In the genomic region with DNA sequence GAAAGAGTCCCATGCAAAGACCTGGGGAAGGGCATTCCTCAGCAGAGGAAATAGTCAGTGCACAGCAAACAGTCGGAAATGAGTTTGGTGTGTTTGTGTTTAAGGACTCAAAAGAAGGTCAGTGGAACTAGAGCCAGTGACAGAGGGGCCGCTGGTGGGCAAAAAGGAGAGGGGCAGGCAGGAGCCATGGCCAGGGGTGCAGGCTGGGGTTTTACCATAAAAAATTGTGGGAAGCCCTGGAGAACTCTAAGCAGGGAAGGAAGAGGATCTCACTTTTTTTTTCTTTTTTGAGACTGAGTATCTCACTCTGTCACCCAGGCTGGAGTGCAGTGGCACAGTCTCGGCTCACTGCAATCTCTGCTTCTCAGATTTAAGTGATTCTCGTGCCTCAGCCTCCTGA, we compare ENCODE assay signal across 17 cellular contexts. TPM values are rescaled to one million over a fixed set of nuclear protein-coding genes. Genes with fewer than 3 reads are reported as not detected.
A peak's percentile ranks its signal among the peaks of the same experiment; 100 is the strongest.
DNase-seq lines count a peak whose midpoint lies in the region; ATAC-seq and TF ChIP-seq lines count a peak whose summit lies in the region.
"Had no signal": no experiment of that assay in that cellular context is flagged by ENCODE, and none has a peak within 500 bp of the region (broad histone marks: within the 10 kb centered on the region; RNA-seq: fewer than 3 reads in every experiment).

No MANE protein-coding gene starts in this region.

- no peak overlapping the region for H3K4me3 Mint-ChIP-seq in dendritic cell treated with granulocyte-macrophage colony-stimulating factor and Interleukin-4, amounts not matched to agents 40 ng/mL and 50 ng/mL, for 4 days
- H3K4me3 Mint-ChIP-seq in stimulated activated naive B cell treated with anti-CD40 and anti-IgM and Interleukin-4, amounts not matched to agents 10 μg/mL and 1 μg/mL and 100 μg/mL, for 72 hours = no peak overlapping the region

- H3K27ac ChIP-seq in HEK293 (ENCODE audit: extremely low read depth, low read depth, low read length) (no peak overlapping the region), psoas muscle (peak overlapping the region; percentile 77), thoracic aorta (peak overlapping the region; percentile 53 to 61)

- no peaks in the 10 kb centered on the region for H3K36me3 Mint-ChIP-seq in dendritic cell treated with granulocyte-macrophage colony-stimulating factor and Interleukin-4, amounts not matched to agents 40 ng/mL and 50 ng/mL, for 4 days (ENCODE audit: low read depth)
- H3K36me3 Mint-ChIP-seq in stimulated activated naive B cell treated with anti-CD40 and anti-IgM and Interleukin-4, amounts not matched to agents 10 μg/mL and 1 μg/mL and 100 μg/mL, for 72 hours = no peaks in the 10 kb centered on the region

- intact Hi-C loops in dendritic cell treated with granulocyte-macrophage colony-stimulating factor and Interleukin-4, amounts not matched to agents 40 ng/mL and 50 ng/mL, for 4 days (cut with micrococcal nuclease) = no loop called here
- intact Hi-C loops in psoas muscle (cut with DNase I) = no loop called here

- H3K4me1 Mint-ChIP-seq in dendritic cell treated with granulocyte-macrophage colony-stimulating factor and Interleukin-4, amounts not matched to agents 40 ng/mL and 50 ng/mL, for 4 days (ENCODE audit: low read depth) = peaks cover 46% of the 10 kb centered on the region
- peaks cover 7 to 17% of the 10 kb centered on the region in 2 donors for H3K4me1 Mint-ChIP-seq in stimulated activated naive B cell treated with anti-CD40 and anti-IgM and Interleukin-4, amounts not matched to agents 10 μg/mL and 1 μg/mL and 100 μg/mL, for 72 hours

- ATAC-seq in psoas muscle = no peak
- ATAC-seq in thoracic aorta (ENCODE audit: insufficient number of reproducible peaks, low FRiP score, low read depth) = no peak
- no peak for ATAC-seq in stimulated activated naive B cell treated with anti-CD40 and anti-IgM and Interleukin-4, amounts not matched to agents 10 μg/mL and 1 μg/mL and 100 μg/mL, for 72 hours (replicated peaks)
- ATAC-seq in HG02623 (IDR thresholded peaks at IDR 0.05; ENCODE audit: unreplicated experiment) = no peak

- H3K9me3 ChIP-seq in HEK293 (ENCODE audit: control insufficient read depth, insufficient read depth, low read depth, low read length) = no peaks in the 10 kb centered on the region
- H3K9me3 ChIP-seq in psoas muscle = no peaks in the 10 kb centered on the region
- no peaks in the 10 kb centered on the region for H3K9me3 ChIP-seq in thoracic aorta
- H3K9me3 ChIP-seq: BE2C, HAP-1 had no signal

- H3K4me1 ChIP-seq in HEK293 (ENCODE audit: control insufficient read depth, insufficient read depth, low read length) (no peaks in the 10 kb centered on the region), psoas muscle (peaks cover 46% of the 10 kb centered on the region), thoracic aorta (ENCODE audit: control insufficient read depth in 1 of 2, low read depth in 2 of 2) (peaks cover 11 to 35% of the 10 kb centered on the region in 2 donors)

- WGBS in psoas muscle, 3 donors = 44 to 72% (median 48%) methylated on average over 4 of the region's 4 CpGs

- CTCF ChIA-PET in HEK293 (lab: Yijun Ruan, JAX) = no interaction called here

- peak overlapping the region; percentile 79 for H3K27ac Mint-ChIP-seq in dendritic cell treated with granulocyte-macrophage colony-stimulating factor and Interleukin-4, amounts not matched to agents 40 ng/mL and 50 ng/mL, for 4 days
- no peak overlapping the region for H3K27ac Mint-ChIP-seq in stimulated activated naive B cell treated with anti-CD40 and anti-IgM and Interleukin-4, amounts not matched to agents 10 μg/mL and 1 μg/mL and 100 μg/mL, for 72 hours

- no peak for DNase-seq in psoas muscle
- no peak for DNase-seq in thoracic aorta (ENCODE audit: low spot score)
- DNase-seq in stimulated activated CD4-positive, alpha-beta T cell treated with anti-CD3 and anti-CD28 coated beads, Interleukin-2, amount 100 ng/mL, for 24 hours = no peak
- DNase-seq in stimulated activated naive B cell treated with anti-CD40 and anti-IgM and Interleukin-4, amounts not matched to agents 10 μg/mL and 1 μg/mL and 100 μg/mL, for 72 hours = no peak
- DNase-seq: BE2C, DMS53, IMR-90, NCI-H1694 treated with DMSO at 0.1 percent for 48 hours, NCI-H2081 treated with DMSO at 0.1 percent for 48 hours, NCI-H446, NCI-H526, OCI-M1, Right ventricle myocardium superior had no signal

- H3K4me3 ChIP-seq in HEK293 (ENCODE audit: low read depth, low read length) (no peak overlapping the region), psoas muscle (no peak overlapping the region), thoracic aorta (no peak overlapping the region)
- H3K4me3 ChIP-seq: HAP-1 had no signal

- peaks cover 35% of the 10 kb centered on the region for H3K27me3 Mint-ChIP-seq in dendritic cell treated with granulocyte-macrophage colony-stimulating factor and Interleukin-4, amounts not matched to agents 40 ng/mL and 50 ng/mL, for 4 days
- peaks cover 35 to 47% of the 10 kb centered on the region in 2 donors for H3K27me3 Mint-ChIP-seq in stimulated activated naive B cell treated with anti-CD40 and anti-IgM and Interleukin-4, amounts not matched to agents 10 μg/mL and 1 μg/mL and 100 μg/mL, for 72 hours

- H3K9me3 Mint-ChIP-seq in dendritic cell treated with granulocyte-macrophage colony-stimulating factor and Interleukin-4, amounts not matched to agents 40 ng/mL and 50 ng/mL, for 4 days = no peaks in the 10 kb centered on the region
- H3K9me3 Mint-ChIP-seq in stimulated activated naive B cell treated with anti-CD40 and anti-IgM and Interleukin-4, amounts not matched to agents 10 μg/mL and 1 μg/mL and 100 μg/mL, for 72 hours = no peaks in the 10 kb centered on the region

- no peaks in the 10 kb centered on the region for H3K27me3 ChIP-seq in psoas muscle (ENCODE audit: insufficient read depth in 3 of 3, low read length in 2 of 3)
- H3K27me3 ChIP-seq in thoracic aorta (replicated peaks; ENCODE audit: insufficient read depth) = no peaks in the 10 kb centered on the region
- H3K27me3 ChIP-seq: BE2C had no signal

- H3K36me3 ChIP-seq in HEK293 (ENCODE audit: control insufficient read depth in 2 of 2, insufficient read depth in 1 of 2, low read length in 2 of 2) = no peaks in the 10 kb centered on the region
- H3K36me3 ChIP-seq in psoas muscle (ENCODE audit: insufficient read depth in 1 of 2, low read depth in 1 of 2) = no peaks in the 10 kb centered on the region
- no peaks in the 10 kb centered on the region for H3K36me3 ChIP-seq in thoracic aorta
- H3K36me3 ChIP-seq: BE2C, HAP-1 had no signal

- TF ChIP-seq CTCF in HEK293 (tag by site-specific recombination; IDR thresholded peaks at IDR 0.05) (no peak), psoas muscle (IDR thresholded peaks at IDR 0.05) (no peak), thoracic aorta (IDR thresholded peaks at IDR 0.05) (no peak)

- POLR2A ChIA-PET in HEK293 (lab: Yijun Ruan, JAX) = no interaction called here

TF ChIP-seq in HEK293, 187 proteins besides CTCF, POLR2A, EP300 and RAD21:
- no peak for TF ChIP-seq ZNF274 (IDR thresholded peaks at IDR 0.05; ENCODE audit: low read length)
- no peak for TF ChIP-seq ZNF274 (tag by site-specific recombination; IDR thresholded peaks at IDR 0.05; ENCODE audit: borderline replicate concordance)
- TF ChIP-seq SP3 (tag by site-specific recombination; IDR thresholded peaks at IDR 0.05) = no peak
- TF ChIP-seq, protein P1, sequence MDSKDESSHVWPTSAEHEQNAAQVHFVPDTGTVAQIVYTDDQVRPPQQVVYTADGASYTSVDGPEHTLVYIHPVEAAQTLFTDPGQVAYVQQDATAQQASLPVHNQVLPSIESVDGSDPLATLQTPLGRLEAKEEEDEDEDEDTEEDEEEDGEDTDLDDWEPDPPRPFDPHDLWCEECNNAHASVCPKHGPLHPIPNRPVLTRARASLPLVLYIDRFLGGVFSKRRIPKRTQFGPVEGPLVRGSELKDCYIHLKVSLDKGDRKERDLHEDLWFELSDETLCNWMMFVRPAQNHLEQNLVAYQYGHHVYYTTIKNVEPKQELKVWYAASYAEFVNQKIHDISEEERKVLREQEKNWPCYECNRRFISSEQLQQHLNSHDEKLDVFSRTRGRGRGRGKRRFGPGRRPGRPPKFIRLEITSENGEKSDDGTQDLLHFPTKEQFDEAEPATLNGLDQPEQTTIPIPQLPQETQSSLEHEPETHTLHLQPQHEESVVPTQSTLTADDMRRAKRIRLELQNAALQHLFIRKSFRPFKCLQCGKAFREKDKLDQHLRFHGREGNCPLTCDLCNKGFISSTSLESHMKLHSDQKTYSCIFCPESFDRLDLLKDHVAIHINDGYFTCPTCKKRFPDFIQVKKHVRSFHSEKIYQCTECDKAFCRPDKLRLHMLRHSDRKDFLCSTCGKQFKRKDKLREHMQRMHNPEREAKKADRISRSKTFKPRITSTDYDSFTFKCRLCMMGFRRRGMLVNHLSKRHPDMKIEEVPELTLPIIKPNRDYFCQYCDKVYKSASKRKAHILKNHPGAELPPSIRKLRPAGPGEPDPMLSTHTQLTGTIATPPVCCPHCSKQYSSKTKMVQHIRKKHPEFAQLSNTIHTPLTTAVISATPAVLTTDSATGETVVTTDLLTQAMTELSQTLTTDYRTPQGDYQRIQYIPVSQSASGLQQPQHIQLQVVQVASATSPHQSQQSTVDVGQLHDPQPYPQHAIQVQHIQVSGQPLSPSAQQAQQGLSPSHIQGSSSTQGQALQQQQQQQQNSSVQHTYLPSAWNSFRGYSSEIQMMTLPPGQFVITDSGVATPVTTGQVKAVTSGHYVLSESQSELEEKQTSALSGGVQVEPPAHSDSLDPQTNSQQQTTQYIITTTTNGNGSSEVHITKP (tag by site-specific recombination; IDR thresholded peaks at IDR 0.05) = peak; percentile 85
- TF ChIP-seq ZSCAN30 (tag by site-specific recombination; IDR thresholded peaks at IDR 0.05) = no peak
TF ChIP-seq in HEK293: peak in this region for 1.

RNA-seq across cellular contexts. Expression of a gene that starts 33.7 kb away (rescaled TPM):
- total RNA-seq in psoas muscle (100 to 1,000 TPM in 2 of 4 donors, 10 to 100 TPM in 2; 91.8 to 132 (median 103) TPM), thoracic aorta (100 to 1,000 TPM in 1 of 2 donors, 10 to 100 TPM in 1; 57.3 to 229 TPM)
- 100 to 1,000 TPM; 183 to 387 (median 258) TPM for polyA plus RNA-seq in psoas muscle
